ENCODE assay signal across 10 cellular contexts in genomic region chr16:86685071-86685470, GRCh38.
"Had no signal": no experiment of that assay in that cellular context is flagged by ENCODE, and none has a peak within 500 bp of the region (broad histone marks: within the 10 kb centered on the region; RNA-seq: fewer than 3 reads in every experiment).

No MANE protein-coding gene starts in this region.

- H3K27ac ChIP-seq: GM23248, KMS-11 had no signal

- ATAC-seq: HCT116 had no signal

- DNase-seq: GM23248, GOT3, H7, HFFc6, IMR-90, KBM-7 had no signal

- H3K9me3 ChIP-seq: HAP-1 had no signal

- FAIRE-seq: HTR-8/SVneo had no signal

- H3K4me2 ChIP-seq: KMS-11 had no signal

- H3K36me3 ChIP-seq: HAP-1 had no signal

- H3K9ac ChIP-seq: GM23248, KMS-11 had no signal

- H3K4me1 ChIP-seq: HAP-1 had no signal

- H3K4me3 ChIP-seq: GM23248, HAP-1 had no signal

- H2AFZ ChIP-seq: GM23248 had no signal
